Comparison of ENCODE assay signal across 8 cellular contexts in genomic region chr2:175168564-175168945, GRCh38. TPM values are rescaled to one million over a fixed set of nuclear protein-coding genes. Genes with fewer than 3 reads are reported as not detected.
A peak's percentile ranks its signal among the peaks of the same experiment; 100 is the strongest.
DNase-seq lines count a peak whose midpoint lies in the region; ATAC-seq, FAIRE-seq and TF ChIP-seq lines count a peak whose summit lies in the region.

No MANE protein-coding gene starts in this region.

- H3K4me1 Mint-ChIP-seq in activated CD4-positive, alpha-beta T cell treated with anti-CD3 and anti-CD28 coated beads, Interleukin-2, amount 10 ng/mL, durations not matched to agents 24 days and 14 days: peaks cover 33% of the 10 kb centered on the region
- H3K4me1 Mint-ChIP-seq in activated CD8-positive, alpha-beta T cell treated with anti-CD3 and anti-CD28 coated beads for 36 hours (ENCODE audit: low read depth): peaks cover 35% of the 10 kb centered on the region

- CTCF ChIA-PET in activated CD8-positive, alpha-beta T cell treated with anti-CD3 and anti-CD28 coated beads for 36 hours (lab: Charles Lee): interaction anchor here (1.0 to 2.2 kb wide), 3 partner anchors 11 to 65 kb away, joined by 3 to 15 read pairs (median 4); partner anchors contain the start of gene ATP5MC3

- H3K36me3 ChIP-seq in kidney epithelial cell (ENCODE audit: control insufficient read depth, insufficient read depth, low read length) (no peaks in the 10 kb centered on the region), tibial artery (no peaks in the 10 kb centered on the region)

- FAIRE-seq in GM19239 (lab: Jason Lieb, UNC): no peak

- peak overlapping the region; percentile 100 for H3K27ac Mint-ChIP-seq in activated CD4-positive, alpha-beta T cell treated with anti-CD3 and anti-CD28 coated beads, Interleukin-2, amount 10 ng/mL, durations not matched to agents 24 days and 14 days
- peak overlapping the region; percentile 99 for H3K27ac Mint-ChIP-seq in activated CD8-positive, alpha-beta T cell treated with anti-CD3 and anti-CD28 coated beads for 36 hours

- H3K9me3 Mint-ChIP-seq in activated CD4-positive, alpha-beta T cell treated with anti-CD3 and anti-CD28 coated beads, Interleukin-2, amount 10 ng/mL, durations not matched to agents 24 days and 14 days: no peaks in the 10 kb centered on the region
- no peaks in the 10 kb centered on the region for H3K9me3 Mint-ChIP-seq in activated CD8-positive, alpha-beta T cell treated with anti-CD3 and anti-CD28 coated beads for 36 hours

- peak overlapping the region; percentile 74 for H3K4me3 ChIP-seq in kidney epithelial cell (ENCODE audit: low read depth, low read length)
- peak overlapping the region; percentile 79 to 88 for H3K4me3 ChIP-seq in tibial artery

- no peaks in the 10 kb centered on the region for H3K27me3 Mint-ChIP-seq in activated CD4-positive, alpha-beta T cell treated with anti-CD3 and anti-CD28 coated beads, Interleukin-2, amount 10 ng/mL, durations not matched to agents 24 days and 14 days
- H3K27me3 Mint-ChIP-seq in activated CD8-positive, alpha-beta T cell treated with anti-CD3 and anti-CD28 coated beads for 36 hours: no peaks in the 10 kb centered on the region

- ATAC-seq in HG02970 (IDR thresholded peaks at IDR 0.05; ENCODE audit: low FRiP score, unreplicated experiment): peak; percentile 26
- ATAC-seq in activated CD8-positive, alpha-beta T cell treated with anti-CD3 and anti-CD28 coated beads for 36 hours: peak; percentile 22

- H3K9me3 ChIP-seq in tibial artery: no peaks in the 10 kb centered on the region

- peaks cover 0 to 27% (median 9%) of the 10 kb centered on the region in 4 donors for H3K4me1 ChIP-seq in tibial artery

- POLR2A ChIA-PET in activated CD8-positive, alpha-beta T cell treated with anti-CD3 and anti-CD28 coated beads for 36 hours (lab: Charles Lee): interaction anchor here (0.9 to 4.1 kb wide), 3 partner anchors 10 to 48 kb away, joined by 3 to 23 read pairs (median 22); partner anchors contain the start of gene ATP5MC3

- H3K27me3 ChIP-seq in kidney epithelial cell (ENCODE audit: control insufficient read depth, insufficient read depth, low read length) (no peaks in the 10 kb centered on the region), tibial artery (no peaks in the 10 kb centered on the region)

- peak overlapping the region; percentile 100 for H3K4me3 Mint-ChIP-seq in activated CD4-positive, alpha-beta T cell treated with anti-CD3 and anti-CD28 coated beads, Interleukin-2, amount 10 ng/mL, durations not matched to agents 24 days and 14 days
- H3K4me3 Mint-ChIP-seq in activated CD8-positive, alpha-beta T cell treated with anti-CD3 and anti-CD28 coated beads for 36 hours: peak overlapping the region; percentile 89

- H3K36me3 Mint-ChIP-seq in activated CD4-positive, alpha-beta T cell treated with anti-CD3 and anti-CD28 coated beads, Interleukin-2, amount 10 ng/mL, durations not matched to agents 24 days and 14 days (ENCODE audit: low read depth): peaks cover 15% of the 10 kb centered on the region
- H3K36me3 Mint-ChIP-seq in activated CD8-positive, alpha-beta T cell treated with anti-CD3 and anti-CD28 coated beads for 36 hours (ENCODE audit: low read depth): peaks cover 12% of the 10 kb centered on the region

- intact Hi-C loops in activated CD4-positive, alpha-beta T cell treated with anti-CD3 and anti-CD28 coated beads, Interleukin-2, amount 10 ng/mL, durations not matched to agents 24 days and 14 days (cut with micrococcal nuclease): loop anchor here (1.0 to 10.0 kb wide), 8 partner anchors 13 to 682 kb away; partner anchors contain the start of genes ATP5MC3, GPR155 and WIPF1
- intact Hi-C loops in activated CD8-positive, alpha-beta T cell treated with anti-CD3 and anti-CD28 coated beads for 36 hours (cut with micrococcal nuclease): no loop called here
- intact Hi-C loops in tibial artery (cut with DNase I; ENCODE audit: low total_unique reads): no loop called here

- peak overlapping the region; percentile 88 to 93 for H3K27ac ChIP-seq in tibial artery

- no peak for DNase-seq in activated CD4-positive, alpha-beta T cell treated with anti-CD3 and anti-CD28 coated beads, Interleukin-2, amount 10 ng/mL, durations not matched to agents 24 days and 14 days
- DNase-seq in activated CD4-positive, alpha-beta T cell treated with anti-CD3 and anti-CD28 coated beads for 4 hours: no peak
- no peak for DNase-seq in activated CD8-positive, alpha-beta T cell treated with anti-CD3 and anti-CD28 coated beads for 36 hours
- DNase-seq in kidney epithelial cell (ENCODE audit: low read depth) (no peak), tibial artery (no peak), HUDEP-2 (lab: John Stamatoyannopoulos, UW; ENCODE audit: unreplicated experiment in 76 of 76) (no peak), GM19239 (ENCODE audit: insufficient read length, low spot score) (no peak)

- no peak for TF ChIP-seq CTCF in activated CD8-positive, alpha-beta T cell treated with anti-CD3 and anti-CD28 coated beads for 36 hours (IDR thresholded peaks at IDR 0.05)
- TF ChIP-seq CTCF in kidney epithelial cell (IDR thresholded peaks at IDR 0.05; ENCODE audit: insufficient read depth, low read length, poor library complexity, severe bottlenecking): no peak
- no peak for TF ChIP-seq CTCF in tibial artery (IDR thresholded peaks at IDR 0.05)

RNA-seq across cellular contexts. Expression of gene ATF2, which starts 0.6 kb away (rescaled TPM):
- total RNA-seq in activated CD4-positive, alpha-beta T cell treated with anti-CD3 and anti-CD28 coated beads, Interleukin-2, amount 10 ng/mL, durations not matched to agents 24 days and 14 days: 58.8 and 60.2 TPM in 2 replicates
- total RNA-seq in activated CD8-positive, alpha-beta T cell treated with anti-CD3 and anti-CD28 coated beads for 36 hours: 10 to 100 TPM; 42.9 to 48.4 TPM
- total RNA-seq in kidney epithelial cell: 35.1 and 38.9 TPM in 2 replicates

RNA-seq across cellular contexts. Expression of gene ATP5MC3, which starts 13.0 kb away (rescaled TPM):
- total RNA-seq in activated CD4-positive, alpha-beta T cell treated with anti-CD3 and anti-CD28 coated beads, Interleukin-2, amount 10 ng/mL, durations not matched to agents 24 days and 14 days: 405 and 414 TPM in 2 replicates
- 100 to 1,000 TPM; 399 to 401 TPM for total RNA-seq in activated CD8-positive, alpha-beta T cell treated with anti-CD3 and anti-CD28 coated beads for 36 hours
- total RNA-seq in kidney epithelial cell: 137 and 159 TPM in 2 replicates
